ENCODE assay signal across 1 cellular context in the genomic region with DNA sequence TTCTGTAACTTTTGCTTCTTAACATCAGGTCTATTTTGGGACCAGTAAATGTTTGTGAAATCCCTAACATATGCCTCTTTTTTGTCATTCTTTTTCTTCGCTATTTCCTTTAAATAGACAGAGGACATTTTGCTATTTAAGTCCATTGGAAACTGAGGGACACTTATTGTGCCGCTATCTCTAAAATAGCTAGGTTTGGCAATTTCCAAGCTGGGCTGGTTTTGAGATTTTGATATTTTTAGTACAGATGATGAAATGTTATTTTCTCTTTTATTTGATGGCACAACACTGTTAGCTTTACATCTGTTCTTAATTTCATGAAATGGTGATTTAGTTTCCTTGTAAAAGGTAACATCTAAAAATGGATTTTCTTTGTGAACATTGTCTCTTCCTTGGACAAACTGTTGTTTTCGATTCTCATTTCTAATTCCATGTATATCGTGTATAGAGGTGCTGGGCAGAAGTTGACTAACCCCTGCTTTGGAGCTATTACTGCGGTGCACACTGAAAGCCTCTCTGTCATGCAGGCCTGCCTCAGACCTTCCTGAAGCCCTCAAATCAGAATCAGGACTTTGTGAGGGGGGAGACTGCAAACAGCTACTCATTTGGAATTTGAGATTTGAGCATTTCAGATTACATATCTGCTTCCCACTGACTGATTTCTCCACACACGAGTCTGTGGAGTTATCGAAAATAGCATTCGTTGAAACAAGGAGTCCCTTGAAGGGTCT.
A peak's percentile ranks its signal among the peaks of the same experiment; 100 is the strongest.
TF ChIP-seq lines count a peak whose summit lies in the region.

No MANE protein-coding gene starts in this region.

TF ChIP-seq in K562, 482 proteins besides CTCF, POLR2A, EP300 and RAD21:
- TF ChIP-seq NR1H2 (CRISPR knock-in tag; IDR thresholded peaks at IDR 0.05) (no peak), ZSCAN29 (IDR thresholded peaks at IDR 0.05) (no peak), SIX5 (IDR thresholded peaks at IDR 0.05; ENCODE audit: borderline replicate concordance in 1 of 2, insufficient read depth in 1 of 2, low read depth in 1 of 2, low read length in 2 of 2) (no peak), RBM17 (IDR thresholded peaks at IDR 0.05; ENCODE audit: borderline replicate concordance, low read depth, low read length) (no peak), SOX6 (IDR thresholded peaks at IDR 0.05) (no peak), KDM1A (IDR thresholded peaks at IDR 0.05) (peak; percentile 71 to 72), TAF15 (IDR thresholded peaks at IDR 0.05; ENCODE audit: low read depth, low read length) (no peak), CBFA2T3 (IDR thresholded peaks at IDR 0.05) (0 out of 2 replicates have a peak, but pooled peaks have one; percentile 9), SMAD4 (CRISPR knock-in tag; conservative IDR thresholded peaks at IDR 0.05) (peak; percentile 27; the same call in 1 of the 2 replicates), PHF20 (IDR thresholded peaks at IDR 0.05; ENCODE audit: partially characterized antibody) (no peak)
- TF ChIP-seq, protein P1, sequence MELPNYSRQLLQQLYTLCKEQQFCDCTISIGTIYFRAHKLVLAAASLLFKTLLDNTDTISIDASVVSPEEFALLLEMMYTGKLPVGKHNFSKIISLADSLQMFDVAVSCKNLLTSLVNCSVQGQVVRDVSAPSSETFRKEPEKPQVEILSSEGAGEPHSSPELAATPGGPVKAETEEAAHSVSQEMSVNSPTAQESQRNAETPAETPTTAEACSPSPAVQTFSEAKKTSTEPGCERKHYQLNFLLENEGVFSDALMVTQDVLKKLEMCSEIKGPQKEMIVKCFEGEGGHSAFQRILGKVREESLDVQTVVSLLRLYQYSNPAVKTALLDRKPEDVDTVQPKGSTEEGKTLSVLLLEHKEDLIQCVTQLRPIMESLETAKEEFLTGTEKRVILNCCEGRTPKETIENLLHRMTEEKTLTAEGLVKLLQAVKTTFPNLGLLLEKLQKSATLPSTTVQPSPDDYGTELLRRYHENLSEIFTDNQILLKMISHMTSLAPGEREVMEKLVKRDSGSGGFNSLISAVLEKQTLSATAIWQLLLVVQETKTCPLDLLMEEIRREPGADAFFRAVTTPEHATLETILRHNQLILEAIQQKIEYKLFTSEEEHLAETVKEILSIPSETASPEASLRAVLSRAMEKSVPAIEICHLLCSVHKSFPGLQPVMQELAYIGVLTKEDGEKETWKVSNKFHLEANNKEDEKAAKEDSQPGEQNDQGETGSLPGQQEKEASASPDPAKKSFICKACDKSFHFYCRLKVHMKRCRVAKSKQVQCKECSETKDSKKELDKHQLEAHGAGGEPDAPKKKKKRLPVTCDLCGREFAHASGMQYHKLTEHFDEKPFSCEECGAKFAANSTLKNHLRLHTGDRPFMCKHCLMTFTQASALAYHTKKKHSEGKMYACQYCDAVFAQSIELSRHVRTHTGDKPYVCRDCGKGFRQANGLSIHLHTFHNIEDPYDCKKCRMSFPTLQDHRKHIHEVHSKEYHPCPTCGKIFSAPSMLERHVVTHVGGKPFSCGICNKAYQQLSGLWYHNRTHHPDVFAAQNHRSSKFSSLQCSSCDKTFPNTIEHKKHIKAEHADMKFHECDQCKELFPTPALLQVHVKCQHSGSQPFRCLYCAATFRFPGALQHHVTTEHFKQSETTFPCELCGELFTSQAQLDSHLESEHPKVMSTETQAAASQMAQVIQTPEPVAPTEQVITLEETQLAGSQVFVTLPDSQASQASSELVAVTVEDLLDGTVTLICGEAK (IDR thresholded peaks at IDR 0.05), result 0 out of 2 replicates have a peak, but pooled peaks have one; percentile 11
- TF ChIP-seq, protein P1 (CRISPR knock-in tag; IDR thresholded peaks at IDR 0.05), result no peak
- TF ChIP-seq, protein P2, sequence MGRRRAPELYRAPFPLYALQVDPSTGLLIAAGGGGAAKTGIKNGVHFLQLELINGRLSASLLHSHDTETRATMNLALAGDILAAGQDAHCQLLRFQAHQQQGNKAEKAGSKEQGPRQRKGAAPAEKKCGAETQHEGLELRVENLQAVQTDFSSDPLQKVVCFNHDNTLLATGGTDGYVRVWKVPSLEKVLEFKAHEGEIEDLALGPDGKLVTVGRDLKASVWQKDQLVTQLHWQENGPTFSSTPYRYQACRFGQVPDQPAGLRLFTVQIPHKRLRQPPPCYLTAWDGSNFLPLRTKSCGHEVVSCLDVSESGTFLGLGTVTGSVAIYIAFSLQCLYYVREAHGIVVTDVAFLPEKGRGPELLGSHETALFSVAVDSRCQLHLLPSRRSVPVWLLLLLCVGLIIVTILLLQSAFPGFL (CRISPR knock-in tag; IDR thresholded peaks at IDR 0.05), result 0 out of 2 replicates have a peak, but pooled peaks have one; percentile 22
